24 cellular contexts compared by ENCODE assay signal in genomic region chr5:127298623-127299022, GRCh38. TPM values are rescaled to one million over a fixed set of nuclear protein-coding genes. Genes with fewer than 3 reads are reported as not detected.
DNase-seq lines count a peak whose midpoint lies in the region; ATAC-seq and TF ChIP-seq lines count a peak whose summit lies in the region.
"Had no signal": no experiment of that assay in that cellular context is flagged by ENCODE, and none has a peak within 500 bp of the region (broad histone marks: within the 10 kb centered on the region; RNA-seq: fewer than 3 reads in every experiment).

No MANE protein-coding gene starts in this region.

- CTCF ChIA-PET in activated naive CD4-positive, alpha-beta T cell treated with anti-CD3 and anti-CD28 coated beads for 36 hours (lab: Charles Lee) = no interaction called here

- H3K4me3 Mint-ChIP-seq in activated naive CD4-positive, alpha-beta T cell treated with anti-CD3 and anti-CD28 coated beads for 36 hours = no peak overlapping the region
- H3K4me3 Mint-ChIP-seq: activated CD8-positive, alpha-beta T cell treated with anti-CD3 and anti-CD28 coated beads for 36 hours; activated naive CD8-positive, alpha-beta T cell treated with anti-CD3 and anti-CD28 coated beads for 36 hours; stimulated activated naive CD8-positive, alpha-beta T cell treated with anti-CD3 and anti-CD28 coated beads, Interleukin-15, Interleukin-2, amounts not matched to agents 100 ng/mL and 50 ng/mL, for 24 hours had no signal

- no peak overlapping the region for H3K4me3 ChIP-seq in fibroblast of mammary gland (ENCODE audit: control insufficient read depth, low read depth, low read length)
- H3K4me3 ChIP-seq: K562, psoas muscle had no signal

- TF ChIP-seq CTCF in fibroblast of mammary gland (conservative IDR thresholded peaks at IDR 0.05; ENCODE audit: control insufficient read depth, insufficient read depth, low read depth, low read length) = no peak

- H3K27ac Mint-ChIP-seq in activated naive CD4-positive, alpha-beta T cell treated with anti-CD3 and anti-CD28 coated beads for 36 hours = no peak overlapping the region
- H3K27ac Mint-ChIP-seq: activated CD8-positive, alpha-beta T cell treated with anti-CD3 and anti-CD28 coated beads for 36 hours; activated naive CD8-positive, alpha-beta T cell treated with anti-CD3 and anti-CD28 coated beads for 36 hours; activated T-helper 2 cell treated with anti-CD3 and anti-CD28 coated beads, Interferon-gamma antibody, Interleukin-2, Interleukin-4, amounts not matched to agents 10 μg/mL and 5 μg/mL and 100 μg/mL, durations not matched to agents 14 hours and 24 hours and 36 hours; stimulated activated naive CD8-positive, alpha-beta T cell treated with anti-CD3 and anti-CD28 coated beads, Interleukin-15, Interleukin-2, amounts not matched to agents 100 ng/mL and 50 ng/mL, for 24 hours had no signal

- intact Hi-C loops in activated naive CD4-positive, alpha-beta T cell treated with anti-CD3 and anti-CD28 coated beads for 36 hours (cut with micrococcal nuclease) = no loop called here

- no peaks in the 10 kb centered on the region for H3K4me1 Mint-ChIP-seq in activated naive CD4-positive, alpha-beta T cell treated with anti-CD3 and anti-CD28 coated beads for 36 hours (ENCODE audit: low read depth)
- H3K4me1 Mint-ChIP-seq: activated naive CD8-positive, alpha-beta T cell treated with anti-CD3 and anti-CD28 coated beads for 36 hours had no signal

- no peaks in the 10 kb centered on the region for H3K9me3 Mint-ChIP-seq in activated naive CD4-positive, alpha-beta T cell treated with anti-CD3 and anti-CD28 coated beads for 36 hours
- H3K9me3 Mint-ChIP-seq: activated CD8-positive, alpha-beta T cell treated with anti-CD3 and anti-CD28 coated beads for 36 hours; activated naive CD8-positive, alpha-beta T cell treated with anti-CD3 and anti-CD28 coated beads for 36 hours; activated T-helper 2 cell treated with anti-CD3 and anti-CD28 coated beads, Interferon-gamma antibody, Interleukin-2, Interleukin-4, amounts not matched to agents 10 μg/mL and 5 μg/mL and 100 μg/mL, durations not matched to agents 14 hours and 24 hours and 36 hours; stimulated activated naive CD8-positive, alpha-beta T cell treated with anti-CD3 and anti-CD28 coated beads, Interleukin-15, Interleukin-2, amounts not matched to agents 100 ng/mL and 50 ng/mL, for 24 hours had no signal

- H3K27ac ChIP-seq in substantia nigra (ENCODE audit: low read depth, low read length, poor library complexity, severe bottlenecking) = peak overlapping the region; percentile 99
- H3K27ac ChIP-seq: psoas muscle, RWPE1 had no signal

- DNase-seq in RPMI7951 (ENCODE audit: low read depth) (peak; percentile 27), fibroblast of mammary gland (ENCODE audit: low read depth) (peak; percentile 44), middle frontal gyrus (ENCODE audit: extremely low spot score, low spot score) (peak; percentile 65), substantia nigra (lab: John Stamatoyannopoulos, UW) (peak; percentile 4 to 92 (median 78)), NCI-H2081 (lab: John Stamatoyannopoulos, UW) (no peak)
- DNase-seq in activated naive CD4-positive, alpha-beta T cell treated with anti-CD3 and anti-CD28 coated beads for 36 hours = no peak
- no peak for DNase-seq in stimulated activated CD8-positive, alpha-beta memory T cell treated with anti-CD3 and anti-CD28 coated beads, Interleukin-4, amount 100 ng/mL, for 48 hours
- DNase-seq: activated CD4-positive, CD25-positive, alpha-beta regulatory T cell treated with anti-CD3 and anti-CD28 coated beads, Interleukin-2, amount 50 U/mL, for 72 hours; activated CD8-positive, alpha-beta T cell treated with anti-CD3 and anti-CD28 coated beads for 36 hours; activated naive CD8-positive, alpha-beta T cell treated with anti-CD3 and anti-CD28 coated beads for 36 hours; BE2C; cerebellar nuclear complex; DMS53; mammary epithelial cell; NCI-H345; NCI-H774; psoas muscle; T-helper 1 cell had no signal

- H3K27me3 Mint-ChIP-seq in activated naive CD4-positive, alpha-beta T cell treated with anti-CD3 and anti-CD28 coated beads for 36 hours (ENCODE audit: low read depth) = peaks cover 21% of the 10 kb centered on the region

- ATAC-seq in GM18498 (IDR thresholded peaks at IDR 0.05; ENCODE audit: unreplicated experiment) = no peak
- ATAC-seq: activated CD8-positive, alpha-beta T cell treated with anti-CD3 and anti-CD28 coated beads for 36 hours; K562; psoas muscle had no signal

- H3K36me3 Mint-ChIP-seq in activated naive CD4-positive, alpha-beta T cell treated with anti-CD3 and anti-CD28 coated beads for 36 hours (ENCODE audit: low read depth) = no peaks in the 10 kb centered on the region
- H3K36me3 Mint-ChIP-seq: activated naive CD8-positive, alpha-beta T cell treated with anti-CD3 and anti-CD28 coated beads for 36 hours had no signal

RNA-seq across cellular contexts. Expression of gene MEGF10, which starts 8.0 kb away (rescaled TPM):
- total RNA-seq in RPMI7951 (2014; rRNA removed; shearing (Covaris generic)) = 9.7 and 13.7 TPM in 2 replicates
- total RNA-seq in activated naive CD4-positive, alpha-beta T cell treated with anti-CD3 and anti-CD28 coated beads for 36 hours = not detected
- total RNA-seq: activated CD8-positive, alpha-beta T cell treated with anti-CD3 and anti-CD28 coated beads for 36 hours; activated naive CD8-positive, alpha-beta T cell treated with anti-CD3 and anti-CD28 coated beads for 36 hours; activated T-helper 2 cell treated with anti-CD3 and anti-CD28 coated beads, Interferon-gamma antibody, Interleukin-2, Interleukin-4, amounts not matched to agents 10 μg/mL and 5 μg/mL and 100 μg/mL, durations not matched to agents 14 hours and 24 hours and 36 hours; MCF 10A had no signal

Comparison
In these comparisons a context has a peak if more than half of its experiments do, and no peak if none do; other contexts are left out.
1. DNase-seq: peak in RPMI7951 (single experiment), fibroblast of mammary gland (single experiment), middle frontal gyrus (single experiment) and substantia nigra (49 of 49); none in NCI-H2081 (0 of 2), activated naive CD4-positive, alpha-beta T cell treated with anti-CD3 and anti-CD28 coated beads for 36 hours (single experiment) and stimulated activated CD8-positive, alpha-beta memory T cell treated with anti-CD3 and anti-CD28 coated beads, Interleukin-4, amount 100 ng/mL, for 48 hours (single experiment).
2. RNA of gene MEGF10, which starts 8.0 kb away (total RNA-seq): 9.7 to 13.7 TPM in RPMI7951; not detected in activated naive CD4-positive, alpha-beta T cell treated with anti-CD3 and anti-CD28 coated beads for 36 hours; every median in the first group is over 10 times any median in the second.